ENCODE assay signal across 24 cellular contexts in the genomic region with DNA sequence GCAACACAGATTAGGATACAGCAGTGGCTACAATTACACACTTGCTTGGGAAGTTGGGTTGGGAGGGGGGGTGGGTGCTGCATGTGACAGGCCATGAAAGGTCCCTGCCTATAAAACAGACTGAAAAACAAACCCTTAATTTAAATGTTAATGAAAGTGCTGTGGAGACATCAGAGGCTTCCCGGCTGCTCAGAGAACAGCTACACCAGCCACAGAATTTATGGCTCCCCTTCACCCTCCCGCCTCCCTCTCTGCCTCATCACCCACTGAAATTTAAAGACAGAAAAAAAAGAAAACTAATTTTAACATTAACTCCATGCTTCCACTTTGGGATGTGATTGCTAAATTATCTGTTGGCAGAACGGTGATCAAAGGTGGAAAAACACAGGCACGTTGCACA. TPM values are rescaled to one million over a fixed set of nuclear protein-coding genes. Genes with fewer than 3 reads are reported as not detected.
A peak's percentile ranks its signal among the peaks of the same experiment; 100 is the strongest.
DNase-seq lines count a peak whose midpoint lies in the region; ATAC-seq, FAIRE-seq and TF ChIP-seq lines count a peak whose summit lies in the region.
"Had no signal": no experiment of that assay in that cellular context is flagged by ENCODE, and none has a peak within 500 bp of the region (broad histone marks: within the 10 kb centered on the region; RNA-seq: fewer than 3 reads in every experiment).

No MANE protein-coding gene starts in this region.

- peaks cover 62% of the 10 kb centered on the region for H3K4me1 ChIP-seq in cardiac muscle cell (ENCODE audit: low read depth)
- peaks cover 0 to 9% (median 0%) of the 10 kb centered on the region in 12 donors for H3K4me1 ChIP-seq in heart left ventricle
- peaks cover 4 to 11% (median 7%) of the 10 kb centered on the region in 4 experiments; a peak in 6 of 7 replicates for H3K4me1 ChIP-seq in H1 (replicated peaks in 1 of 4; ENCODE audit: control insufficient read depth in 3 of 4, insufficient read depth in 4 of 4, low read length in 3 of 4)
- H3K4me1 ChIP-seq: Caco-2, Peyer's patch had no signal

- CTCF ChIA-PET in H1 (lab: Charles Lee; ENCODE audit: partially characterized antibody), result interaction anchor here (0.8 to 2.8 kb wide), 9 partner anchors 10 to 121 kb away, joined by 3 to 8 read pairs (median 4); no protein-coding TSS in a partner anchor

- TF ChIP-seq CTCF in cardiac muscle cell (IDR thresholded peaks at IDR 0.05; ENCODE audit: low read depth, low read length), result no peak
- TF ChIP-seq CTCF in heart left ventricle (IDR thresholded peaks at IDR 0.05), result no peak
- no peak for TF ChIP-seq CTCF in H1 (IDR thresholded peaks at IDR 0.05; ENCODE audit: control extremely low read depth in 1 of 3, insufficient read depth in 1 of 3, low read depth in 1 of 3, low read length in 3 of 3)

- no peak for TF ChIP-seq POLR2A in heart left ventricle (IDR thresholded peaks at IDR 0.05)
- no peak for TF ChIP-seq POLR2A in H1 (IDR thresholded peaks at IDR 0.05; ENCODE audit: control extremely low read depth in 1 of 2, low read depth in 2 of 2, low read length in 2 of 2)

- H3K23ac ChIP-seq in H1 (ENCODE audit: insufficient read length), result no peak overlapping the region

- no peaks in the 10 kb centered on the region for H3K79me2 ChIP-seq in H1 (ENCODE audit: control insufficient read depth in 1 of 2, insufficient read depth in 2 of 2, low read length in 2 of 2)

- no peak overlapping the region for H2BK15ac ChIP-seq in H1 (ENCODE audit: low read length)

- no peaks in the 10 kb centered on the region for H3K23me2 ChIP-seq in H1 (ENCODE audit: low read depth, low read length)

- H3K27ac ChIP-seq in cardiac muscle cell (peak overlapping the region; percentile 50), heart left ventricle (no peak overlapping the region), H1 (ENCODE audit: low read depth, low read length) (peak overlapping the region; percentile 8; the same call in 1 of the 2 replicates), substantia nigra (ENCODE audit: low read depth, low read length, poor library complexity, severe bottlenecking) (no peak overlapping the region)
- H3K27ac ChIP-seq: 22Rv1, C4-2B, Peyer's patch had no signal

- no peak overlapping the region for H2BK20ac ChIP-seq in H1 (ENCODE audit: low read length)

- H3K79me1 ChIP-seq in H1 (ENCODE audit: low read depth, low read length), result no peaks in the 10 kb centered on the region

- no peak overlapping the region for H4K5ac ChIP-seq in H1 (ENCODE audit: insufficient read length, low read depth, low read length)

- no peak overlapping the region for H3K4me3 ChIP-seq in cardiac muscle cell
- no peak overlapping the region for H3K4me3 ChIP-seq in heart left ventricle
- no peak overlapping the region; a peak in 1 of 8 replicates for H3K4me3 ChIP-seq in H1 (ENCODE audit: extremely low read depth in 1 of 4, insufficient read depth in 2 of 4, low read depth in 3 of 4, low read length in 4 of 4)
- H3K4me3 ChIP-seq: Peyer's patch had no signal

- no peak for ATAC-seq in heart left ventricle
- ATAC-seq in GM21717 (IDR thresholded peaks at IDR 0.05; ENCODE audit: unreplicated experiment), result no peak
- no peak for ATAC-seq in GM18519 (IDR thresholded peaks at IDR 0.05; ENCODE audit: low FRiP score, unreplicated experiment)
- ATAC-seq: CD8-positive, alpha-beta T cell had no signal

- no peak overlapping the region for H3K18ac ChIP-seq in H1 (ENCODE audit: extremely low read depth, low read length)

- peak overlapping the region; percentile 30 to 43; a peak in 3 of 4 replicates for H3K4me2 ChIP-seq in H1 (ENCODE audit: insufficient read depth in 1 of 2, low read depth in 2 of 2, low read length in 2 of 2)

- WGBS in heart left ventricle, 4 donors, result 90 to 96% (median 91%) methylated on average over 4 of the region's 4 CpGs
- 54% methylated on average over 4 of the region's 4 CpGs; no CpG with 5 or more reads in 1 of the 2 experiments for WGBS in H1 (ENCODE audit: extremely low coverage in 1 of 2, insufficient coverage in 1 of 2, insufficient read length in 1 of 2, insufficient replicate concordance in 2 of 2, low coverage in 1 of 2, low lambda C conversion rate in 2 of 2, missing lambda C conversion rate in 1 of 2), 2 experiments

- H3K14ac ChIP-seq in H1 (ENCODE audit: insufficient read length), result no peak overlapping the region

- POLR2A ChIA-PET in H1 (lab: Charles Lee; ENCODE audit: partially characterized antibody), result interaction anchor here (1.1 kb wide), 1 partner anchor 16 kb away, joined by 4 read pairs; no protein-coding TSS in a partner anchor

- H3K27me3 ChIP-seq in cardiac muscle cell (no peaks in the 10 kb centered on the region), heart left ventricle (no peaks in the 10 kb centered on the region), H1 (replicated peaks in 1 of 4; ENCODE audit: control insufficient read depth in 3 of 4, extremely low read depth in 1 of 4, insufficient read depth in 3 of 4, low read length in 3 of 4) (no peaks in the 10 kb centered on the region; a peak in 1 of 7 replicates)
- H3K27me3 ChIP-seq: Peyer's patch had no signal

- FAIRE-seq in H1 (lab: Jason Lieb, UNC), result no peak

- H2AFZ ChIP-seq in H1 (ENCODE audit: low read length), result no peak overlapping the region

- H2BK5ac ChIP-seq in H1 (ENCODE audit: low read depth, low read length), result no peak overlapping the region

- intact Hi-C loops in heart left ventricle (cut with DNase I), result no loop called here

- H2BK120ac ChIP-seq in H1 (replicated peaks; ENCODE audit: low read depth, low read length), result no peak overlapping the region

- no peak for TF ChIP-seq EP300 in H1 (IDR thresholded peaks at IDR 0.05; ENCODE audit: borderline replicate concordance in 1 of 2, low read depth in 2 of 2, low read length in 2 of 2)

- H3K9ac ChIP-seq in H1 (replicated peaks in 1 of 4; ENCODE audit: extremely low read depth in 1 of 4, low read depth in 3 of 4, low read length in 3 of 4), result no peak overlapping the region

- TF ChIP-seq RAD21 in H1 (IDR thresholded peaks at IDR 0.05 in 1 of 2, conservative IDR thresholded peaks at IDR 0.05 in 1 of 2; ENCODE audit: low read depth in 2 of 2, low read length in 2 of 2), result no peak

- H3K36me3 ChIP-seq in cardiac muscle cell (no peaks in the 10 kb centered on the region), heart left ventricle (peaks cover 0 to 98% (median 84%) of the 10 kb centered on the region in 9 donors), H1 (ENCODE audit: control insufficient read depth in 2 of 4, insufficient read depth in 4 of 4, low read length in 3 of 4) (peaks cover 0 to 16% (median 0%) of the 10 kb centered on the region in 4 experiments; a peak in 3 of 8 replicates)

- H3K9me3 ChIP-seq in cardiac muscle cell (ENCODE audit: low read depth) (no peaks in the 10 kb centered on the region), heart left ventricle (no peaks in the 10 kb centered on the region), H1 (ENCODE audit: insufficient read depth in 2 of 2, low read depth in 1 of 2, low read length in 1 of 2) (no peaks in the 10 kb centered on the region)
- H3K9me3 ChIP-seq: Caco-2, Peyer's patch had no signal

- no peak overlapping the region for H4K91ac ChIP-seq in H1 (replicated peaks; ENCODE audit: insufficient read length, low read length)

- no peak overlapping the region; the same call in 1 of the 2 replicates for H2AK5ac ChIP-seq in H1 (ENCODE audit: low read depth, low read length)

- H4K20me1 ChIP-seq in H1 (replicated peaks in 1 of 2; ENCODE audit: control insufficient read depth in 1 of 2, insufficient read depth in 2 of 2, low read length in 2 of 2), result peaks cover 0 to 3% of the 10 kb centered on the region in 2 experiments

- H3K4ac ChIP-seq in H1 (replicated peaks; ENCODE audit: insufficient read length, low read depth, low read length), result no peak overlapping the region

- H4K8ac ChIP-seq in H1 (ENCODE audit: extremely low read depth, insufficient read depth, low read length), result no peak overlapping the region

- no peak overlapping the region for H2BK12ac ChIP-seq in H1 (ENCODE audit: low read depth, low read length)

- DNase-seq in cardiac muscle cell (ENCODE audit: low read depth in 1 of 2, low spot score in 1 of 2), result no peak
- no peak for DNase-seq in heart left ventricle
- DNase-seq in H1 (ENCODE audit: low read depth in 1 of 2, low spot score in 2 of 2), result no peak
- DNase-seq in islet precursor cell, result peak; percentile 65
- no peak for DNase-seq in substantia nigra (lab: John Stamatoyannopoulos, UW)
- no peak for DNase-seq in NCI-H1105 (lab: John Stamatoyannopoulos, UW)
- DNase-seq: Caco-2; CD8-positive, alpha-beta T cell; DMS79 treated with DMSO at 0.1 percent for 48 hours; HCEC 1CT; KBM-7; NCI-H1417; NCI-H1694; NCI-H2081; NCI-H2227 treated with DMSO at 0.1 percent for 48 hours; NCI-H510A; NCI-H69; OCI-M1; Peyer's patch; SHP77 treated with DMSO at 0.1 percent for 48 hours had no signal

- no peak overlapping the region for H3K56ac ChIP-seq in H1 (replicated peaks; ENCODE audit: insufficient read length, low read depth, low read length)

TF ChIP-seq in H1, 55 proteins besides CTCF, POLR2A, EP300 and RAD21 (continues in another document):
- TF ChIP-seq SUZ12 (IDR thresholded peaks at IDR 0.05; ENCODE audit: low read length), result no peak
- TF ChIP-seq JUN (IDR thresholded peaks at IDR 0.05; ENCODE audit: low read depth, low read length), result no peak
- TF ChIP-seq, protein P1, sequence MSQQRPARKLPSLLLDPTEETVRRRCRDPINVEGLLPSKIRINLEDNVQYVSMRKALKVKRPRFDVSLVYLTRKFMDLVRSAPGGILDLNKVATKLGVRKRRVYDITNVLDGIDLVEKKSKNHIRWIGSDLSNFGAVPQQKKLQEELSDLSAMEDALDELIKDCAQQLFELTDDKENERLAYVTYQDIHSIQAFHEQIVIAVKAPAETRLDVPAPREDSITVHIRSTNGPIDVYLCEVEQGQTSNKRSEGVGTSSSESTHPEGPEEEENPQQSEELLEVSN (IDR thresholded peaks at IDR 0.05), result no peak
- TF ChIP-seq BRCA1 (IDR thresholded peaks at IDR 0.05; ENCODE audit: low read depth, low read length), result no peak
- TF ChIP-seq PHF8 (conservative IDR thresholded peaks at IDR 0.05; ENCODE audit: low read depth, low read length), result no peak
- no peak for TF ChIP-seq HDAC2 (IDR thresholded peaks at IDR 0.05; ENCODE audit: borderline replicate concordance in 1 of 2, low read depth in 2 of 2, low read length in 2 of 2)

RNA-seq across cellular contexts. Expression of a gene that starts 34.7 kb away (rescaled TPM):
- 58.2 and 72.0 TPM in 2 replicates for total RNA-seq in cardiac muscle cell
- polyA plus RNA-seq in cardiac muscle cell, result 18.8 and 19.6 TPM in 2 replicates
- total RNA-seq in heart left ventricle, result 100 to 1,000 TPM in 1 of 9 donors, 10 to 100 TPM in 8; 69.7 to 116 (median 80.9) TPM
- 10 to 100 TPM; 35.8 to 82.9 TPM for polyA plus RNA-seq in heart left ventricle
- total RNA-seq in H1 (2021; fragmentation: NEBNext Ultra II Directional; extraction: Animal tissue kit (Norgen Biotek cat#: 25700)), result 29.6 and 32.8 TPM in 2 replicates
- 29.0 and 42.8 TPM in 2 replicates for polyA plus RNA-seq in H1 (2011; rRNA removed)
- polyA plus RNA-seq in H1 (2011; cell fraction: cytosol; rRNA removed), result 37.8 TPM
- 26.7 TPM for polyA plus RNA-seq in H1 (2011; cell fraction: nucleus; rRNA removed)
- polyA plus RNA-seq in H1 (2012, experiment 1 of 2), result 29.6 to 39.3 TPM (median 34.2 TPM) in 4 replicates
- 19.8 TPM for polyA plus RNA-seq in H1 (2012, experiment 2 of 2)
- 13.7 TPM for polyA plus RNA-seq in H1 (2013, experiment 1 of 2)
- polyA plus RNA-seq in H1 (2013, experiment 2 of 2), result 14.1 TPM
- 84.3 and 109 TPM in 2 replicates for polyA minus RNA-seq in H1 (2011; rRNA and poly(A)+ RNA removed)
- 21.6 TPM for polyA minus RNA-seq in H1 (2011; cell fraction: cytosol; rRNA and poly(A)+ RNA removed)
- 23.5 TPM for polyA minus RNA-seq in H1 (2011; cell fraction: nucleus; rRNA and poly(A)+ RNA removed)

Comparison
In these comparisons a context has a peak if more than half of its experiments do, and no peak if none do; other contexts are left out.
1. H3K27ac ChIP-seq: peak in cardiac muscle cell (single experiment) and H1 (single experiment); none in heart left ventricle (0 of 12) and substantia nigra (single experiment).